ENCODE assay signal across 1 cellular context in the genomic region with DNA sequence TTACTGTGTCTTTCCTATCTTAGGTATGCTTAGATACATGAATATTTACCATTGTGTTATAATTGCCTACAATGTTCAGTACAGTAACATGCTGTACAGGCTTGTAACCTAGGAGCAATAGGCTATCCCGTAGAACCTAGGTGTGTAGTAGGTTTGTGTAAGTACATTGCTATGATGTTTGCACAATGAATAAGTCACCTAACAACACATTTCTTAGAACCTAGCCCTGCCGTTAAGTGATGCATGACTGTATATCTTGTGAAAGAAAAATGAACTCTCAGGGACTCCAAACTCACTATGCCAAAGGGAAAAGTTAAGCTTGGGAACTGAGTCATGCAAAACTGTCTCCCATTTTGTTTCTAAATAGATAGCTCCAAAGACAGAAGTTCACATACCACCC.
TF ChIP-seq lines count a peak whose summit lies in the region.

No MANE protein-coding gene starts in this region.

TF ChIP-seq in HepG2, 621 proteins besides CTCF, POLR2A, EP300 and RAD21 (continued from another document):
- TF ChIP-seq, protein P1, sequence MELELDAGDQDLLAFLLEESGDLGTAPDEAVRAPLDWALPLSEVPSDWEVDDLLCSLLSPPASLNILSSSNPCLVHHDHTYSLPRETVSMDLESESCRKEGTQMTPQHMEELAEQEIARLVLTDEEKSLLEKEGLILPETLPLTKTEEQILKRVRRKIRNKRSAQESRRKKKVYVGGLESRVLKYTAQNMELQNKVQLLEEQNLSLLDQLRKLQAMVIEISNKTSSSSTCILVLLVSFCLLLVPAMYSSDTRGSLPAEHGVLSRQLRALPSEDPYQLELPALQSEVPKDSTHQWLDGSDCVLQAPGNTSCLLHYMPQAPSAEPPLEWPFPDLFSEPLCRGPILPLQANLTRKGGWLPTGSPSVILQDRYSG (CRISPR knock-in tag; IDR thresholded peaks at IDR 0.05): no peak
- no peak for TF ChIP-seq ZNF282 (IDR thresholded peaks at IDR 0.05; ENCODE audit: partially characterized antibody)
- no peak for TF ChIP-seq DR1 (CRISPR knock-in tag; IDR thresholded peaks at IDR 0.05)
- TF ChIP-seq TBP (CRISPR knock-in tag; IDR thresholded peaks at IDR 0.05): no peak
- TF ChIP-seq TP53 (CRISPR knock-in tag; conservative IDR thresholded peaks at IDR 0.05): no peak
- no peak for TF ChIP-seq ZNF878 (CRISPR knock-in tag; IDR thresholded peaks at IDR 0.05)
- TF ChIP-seq, protein P2, sequence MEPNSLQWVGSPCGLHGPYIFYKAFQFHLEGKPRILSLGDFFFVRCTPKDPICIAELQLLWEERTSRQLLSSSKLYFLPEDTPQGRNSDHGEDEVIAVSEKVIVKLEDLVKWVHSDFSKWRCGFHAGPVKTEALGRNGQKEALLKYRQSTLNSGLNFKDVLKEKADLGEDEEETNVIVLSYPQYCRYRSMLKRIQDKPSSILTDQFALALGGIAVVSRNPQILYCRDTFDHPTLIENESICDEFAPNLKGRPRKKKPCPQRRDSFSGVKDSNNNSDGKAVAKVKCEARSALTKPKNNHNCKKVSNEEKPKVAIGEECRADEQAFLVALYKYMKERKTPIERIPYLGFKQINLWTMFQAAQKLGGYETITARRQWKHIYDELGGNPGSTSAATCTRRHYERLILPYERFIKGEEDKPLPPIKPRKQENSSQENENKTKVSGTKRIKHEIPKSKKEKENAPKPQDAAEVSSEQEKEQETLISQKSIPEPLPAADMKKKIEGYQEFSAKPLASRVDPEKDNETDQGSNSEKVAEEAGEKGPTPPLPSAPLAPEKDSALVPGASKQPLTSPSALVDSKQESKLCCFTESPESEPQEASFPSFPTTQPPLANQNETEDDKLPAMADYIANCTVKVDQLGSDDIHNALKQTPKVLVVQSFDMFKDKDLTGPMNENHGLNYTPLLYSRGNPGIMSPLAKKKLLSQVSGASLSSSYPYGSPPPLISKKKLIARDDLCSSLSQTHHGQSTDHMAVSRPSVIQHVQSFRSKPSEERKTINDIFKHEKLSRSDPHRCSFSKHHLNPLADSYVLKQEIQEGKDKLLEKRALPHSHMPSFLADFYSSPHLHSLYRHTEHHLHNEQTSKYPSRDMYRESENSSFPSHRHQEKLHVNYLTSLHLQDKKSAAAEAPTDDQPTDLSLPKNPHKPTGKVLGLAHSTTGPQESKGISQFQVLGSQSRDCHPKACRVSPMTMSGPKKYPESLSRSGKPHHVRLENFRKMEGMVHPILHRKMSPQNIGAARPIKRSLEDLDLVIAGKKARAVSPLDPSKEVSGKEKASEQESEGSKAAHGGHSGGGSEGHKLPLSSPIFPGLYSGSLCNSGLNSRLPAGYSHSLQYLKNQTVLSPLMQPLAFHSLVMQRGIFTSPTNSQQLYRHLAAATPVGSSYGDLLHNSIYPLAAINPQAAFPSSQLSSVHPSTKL (CRISPR knock-in tag; IDR thresholded peaks at IDR 0.05): no peak
- TF ChIP-seq HCFC1 (IDR thresholded peaks at IDR 0.05; ENCODE audit: low read depth, low read length): no peak
- TF ChIP-seq ZNF501 (CRISPR knock-in tag; IDR thresholded peaks at IDR 0.05): no peak
- no peak for TF ChIP-seq ZNF850 (CRISPR knock-in tag; conservative IDR thresholded peaks at IDR 0.05)
- no peak for TF ChIP-seq TEAD2 (CRISPR knock-in tag; IDR thresholded peaks at IDR 0.05)
- TF ChIP-seq, protein P3, sequence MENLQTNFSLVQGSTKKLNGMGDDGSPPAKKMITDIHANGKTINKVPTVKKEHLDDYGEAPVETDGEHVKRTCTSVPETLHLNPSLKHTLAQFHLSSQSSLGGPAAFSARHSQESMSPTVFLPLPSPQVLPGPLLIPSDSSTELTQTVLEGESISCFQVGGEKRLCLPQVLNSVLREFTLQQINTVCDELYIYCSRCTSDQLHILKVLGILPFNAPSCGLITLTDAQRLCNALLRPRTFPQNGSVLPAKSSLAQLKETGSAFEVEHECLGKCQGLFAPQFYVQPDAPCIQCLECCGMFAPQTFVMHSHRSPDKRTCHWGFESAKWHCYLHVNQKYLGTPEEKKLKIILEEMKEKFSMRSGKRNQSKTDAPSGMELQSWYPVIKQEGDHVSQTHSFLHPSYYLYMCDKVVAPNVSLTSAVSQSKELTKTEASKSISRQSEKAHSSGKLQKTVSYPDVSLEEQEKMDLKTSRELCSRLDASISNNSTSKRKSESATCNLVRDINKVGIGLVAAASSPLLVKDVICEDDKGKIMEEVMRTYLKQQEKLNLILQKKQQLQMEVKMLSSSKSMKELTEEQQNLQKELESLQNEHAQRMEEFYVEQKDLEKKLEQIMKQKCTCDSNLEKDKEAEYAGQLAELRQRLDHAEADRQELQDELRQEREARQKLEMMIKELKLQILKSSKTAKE (CRISPR knock-in tag; IDR thresholded peaks at IDR 0.05; ENCODE audit: borderline replicate concordance): no peak
- no peak for TF ChIP-seq ATAD3A (CRISPR knock-in tag; IDR thresholded peaks at IDR 0.05)
- no peak for TF ChIP-seq ZNF446 (CRISPR knock-in tag; IDR thresholded peaks at IDR 0.05)
- TF ChIP-seq, protein P4, sequence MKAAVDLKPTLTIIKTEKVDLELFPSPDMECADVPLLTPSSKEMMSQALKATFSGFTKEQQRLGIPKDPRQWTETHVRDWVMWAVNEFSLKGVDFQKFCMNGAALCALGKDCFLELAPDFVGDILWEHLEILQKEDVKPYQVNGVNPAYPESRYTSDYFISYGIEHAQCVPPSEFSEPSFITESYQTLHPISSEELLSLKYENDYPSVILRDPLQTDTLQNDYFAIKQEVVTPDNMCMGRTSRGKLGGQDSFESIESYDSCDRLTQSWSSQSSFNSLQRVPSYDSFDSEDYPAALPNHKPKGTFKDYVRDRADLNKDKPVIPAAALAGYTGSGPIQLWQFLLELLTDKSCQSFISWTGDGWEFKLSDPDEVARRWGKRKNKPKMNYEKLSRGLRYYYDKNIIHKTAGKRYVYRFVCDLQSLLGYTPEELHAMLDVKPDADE (CRISPR knock-in tag; IDR thresholded peaks at IDR 0.05): no peak
- TF ChIP-seq, protein P5, sequence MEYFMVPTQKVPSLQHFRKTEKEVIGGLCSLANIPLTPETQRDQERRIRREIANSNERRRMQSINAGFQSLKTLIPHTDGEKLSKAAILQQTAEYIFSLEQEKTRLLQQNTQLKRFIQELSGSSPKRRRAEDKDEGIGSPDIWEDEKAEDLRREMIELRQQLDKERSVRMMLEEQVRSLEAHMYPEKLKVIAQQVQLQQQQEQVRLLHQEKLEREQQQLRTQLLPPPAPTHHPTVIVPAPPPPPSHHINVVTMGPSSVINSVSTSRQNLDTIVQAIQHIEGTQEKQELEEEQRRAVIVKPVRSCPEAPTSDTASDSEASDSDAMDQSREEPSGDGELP (IDR thresholded peaks at IDR 0.05; ENCODE audit: borderline replicate concordance, low read depth): no peak
